Comparison of ENCODE assay signal across 25 cellular contexts in the genomic region with DNA sequence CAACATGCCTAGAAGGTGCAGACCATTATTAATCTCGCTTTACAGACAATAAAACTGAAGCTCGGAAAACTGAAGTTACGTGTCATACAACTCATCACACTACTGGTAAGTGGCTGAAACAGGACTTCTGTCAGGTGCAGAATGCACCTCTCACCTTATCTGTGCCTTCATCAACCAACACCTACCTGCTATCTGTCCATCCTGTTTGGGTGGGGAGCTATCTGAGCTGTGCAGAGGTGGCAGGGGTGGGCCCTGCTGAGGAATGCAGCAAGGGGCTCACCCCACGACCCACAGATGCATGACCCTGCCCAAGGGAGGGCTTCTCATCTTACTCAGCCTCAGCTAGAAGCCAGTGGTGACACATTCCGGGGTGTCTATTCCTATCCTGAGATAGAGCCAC.
DNase-seq lines count a peak whose midpoint lies in the region; ATAC-seq and TF ChIP-seq lines count a peak whose summit lies in the region.
"Had no signal": no experiment of that assay in that cellular context is flagged by ENCODE, and none has a peak within 500 bp of the region (broad histone marks: within the 10 kb centered on the region; RNA-seq: fewer than 3 reads in every experiment).

No MANE protein-coding gene starts in this region.

- H3K9ac ChIP-seq in SK-N-SH (no peak overlapping the region), smooth muscle cell (ENCODE audit: low read depth) (no peak overlapping the region)
- H3K9ac ChIP-seq: BLaER1 had no signal

- H3K4me1 ChIP-seq in SK-N-SH (ENCODE audit: control insufficient read depth in 1 of 2, insufficient read depth in 2 of 2, low read depth in 1 of 2, low read length in 1 of 2) (peaks cover 36 to 47% of the 10 kb centered on the region in 2 experiments), hepatocyte (ENCODE audit: insufficient read depth) (peaks cover 31% of the 10 kb centered on the region), smooth muscle cell (ENCODE audit: low read depth) (no peaks in the 10 kb centered on the region), ovary (ENCODE audit: insufficient read depth) (no peaks in the 10 kb centered on the region)
- H3K4me1 ChIP-seq: BLaER1, HAP-1, SJCRH30 had no signal

- H3K27ac ChIP-seq in SK-N-SH (ENCODE audit: low read depth in 2 of 2, low read length in 1 of 2) (peak overlapping the region; percentile 82 to 86), hepatocyte (peak overlapping the region; percentile 18), smooth muscle cell (ENCODE audit: low read depth) (no peak overlapping the region), ovary (no peak overlapping the region)
- H3K27ac ChIP-seq: 22Rv1, BLaER1, PC-9, SJCRH30 had no signal

- POLR2A ChIA-PET in SK-N-SH (lab: Yijun Ruan, JAX): no interaction called here

- WGBS in SK-N-SH (ENCODE audit: low lambda C conversion rate): 89% methylated on average over 5 of the region's 5 CpGs
- 41% methylated on average over 5 of the region's 5 CpGs for WGBS in hepatocyte (ENCODE audit: low lambda C conversion rate, missing lambda C conversion rate)
- WGBS in smooth muscle cell (ENCODE audit: low lambda C conversion rate): 69% methylated on average over 5 of the region's 5 CpGs
- 66 to 77% (median 71%) methylated on average over 5 of the region's 5 CpGs for WGBS in ovary, 3 donors

- H3K27me3 ChIP-seq in SK-N-SH (ENCODE audit: insufficient read depth) (no peaks in the 10 kb centered on the region), hepatocyte (no peaks in the 10 kb centered on the region), smooth muscle cell (ENCODE audit: low read depth) (no peaks in the 10 kb centered on the region), ovary (no peaks in the 10 kb centered on the region)
- H3K27me3 ChIP-seq: BLaER1, MG63 had no signal

- CTCF ChIA-PET in SK-N-SH (lab: Yijun Ruan, JAX): interaction anchor here (1.1 to 1.6 kb wide), 4 partner anchors 26 to 232 kb away, joined by 3 to 5 read pairs (median 4); no protein-coding TSS in a partner anchor

- H3K27me3 Mint-ChIP-seq in T-helper 17 cell: peaks cover 14% of the 10 kb centered on the region

- no peak overlapping the region for H3K4me3 Mint-ChIP-seq in T-helper 17 cell
- H3K4me3 Mint-ChIP-seq: CD4-positive, alpha-beta memory T cell had no signal

- H3K9me3 ChIP-seq in SK-N-SH: no peaks in the 10 kb centered on the region
- no peaks in the 10 kb centered on the region for H3K9me3 ChIP-seq in hepatocyte (ENCODE audit: low read depth)
- no peaks in the 10 kb centered on the region for H3K9me3 ChIP-seq in smooth muscle cell (replicated peaks; ENCODE audit: low read depth)
- no peaks in the 10 kb centered on the region for H3K9me3 ChIP-seq in T-helper 17 cell (ENCODE audit: control insufficient read depth, low read length, poor library complexity, severe bottlenecking)
- no peaks in the 10 kb centered on the region for H3K9me3 ChIP-seq in ovary
- H3K9me3 ChIP-seq: BLaER1, HAP-1, MG63, SJCRH30 had no signal

- peaks cover 2% of the 10 kb centered on the region for H3K4me1 Mint-ChIP-seq in T-helper 17 cell
- H3K4me1 Mint-ChIP-seq: CD4-positive, alpha-beta memory T cell had no signal

- peaks cover 27% of the 10 kb centered on the region for H3F3A ChIP-seq in SK-N-SH (replicated peaks; ENCODE audit: insufficient read depth)
- peaks cover 4% of the 10 kb centered on the region for H3F3A ChIP-seq in smooth muscle cell (ENCODE audit: low read depth)

- H3K9me2 ChIP-seq in SK-N-SH (no peaks in the 10 kb centered on the region), hepatocyte (replicated peaks; ENCODE audit: insufficient read depth) (no peaks in the 10 kb centered on the region)

- peak overlapping the region; percentile 62 for H3K4me2 ChIP-seq in SK-N-SH
- peak overlapping the region; percentile 48 for H3K4me2 ChIP-seq in hepatocyte
- peak overlapping the region; percentile 34 for H3K4me2 ChIP-seq in smooth muscle cell
- H3K4me2 ChIP-seq: BLaER1, PC-9 had no signal

- H2AFZ ChIP-seq in SK-N-SH (ENCODE audit: low read depth): no peak overlapping the region
- no peak overlapping the region for H2AFZ ChIP-seq in hepatocyte
- no peak overlapping the region for H2AFZ ChIP-seq in smooth muscle cell (ENCODE audit: low read depth)
- H2AFZ ChIP-seq: PC-9 had no signal

- H3K4me3 ChIP-seq in SK-N-SH (ENCODE audit: low read depth in 2 of 2, low read length in 1 of 2) (no peak overlapping the region), hepatocyte (no peak overlapping the region), smooth muscle cell (no peak overlapping the region), ovary (no peak overlapping the region)
- H3K4me3 ChIP-seq: BLaER1, HAP-1, MG63, PC-9, SJCRH30 had no signal

- H3K27ac Mint-ChIP-seq in T-helper 17 cell: no peak overlapping the region
- H3K27ac Mint-ChIP-seq: CD4-positive, alpha-beta memory T cell had no signal

- DNase-seq in SK-N-SH (no peak), hepatocyte (ENCODE audit: low spot score) (no peak), smooth muscle cell (lab: John Stamatoyannopoulos, UW; ENCODE audit: unreplicated experiment) (no peak), T-helper 17 cell (no peak), ovary (no peak)
- DNase-seq: CD4-positive, alpha-beta memory T cell; COR-L47; GOT3; IMR-90; KG1; MG63; NCI-H1105 treated with DMSO at 0.1 percent for 48 hours; NCI-H146; NCI-H1930; NCI-H2107; NCI-H446; NK-92 treated with Interleukin-12 subunit alpha and Interleukin-12 subunit beta, amount 100 ng/mL, for 24 hours; PC-9; SJCRH30 had no signal

- peaks cover 39% of the 10 kb centered on the region for H3K79me2 ChIP-seq in SK-N-SH (ENCODE audit: insufficient read depth)
- peaks cover 15% of the 10 kb centered on the region for H3K79me2 ChIP-seq in hepatocyte
- H3K79me2 ChIP-seq in smooth muscle cell (ENCODE audit: low read depth): no peaks in the 10 kb centered on the region

- TF ChIP-seq CTCF in SK-N-SH (IDR thresholded peaks at IDR 0.05): no peak
- TF ChIP-seq CTCF in hepatocyte (IDR thresholded peaks at IDR 0.05; ENCODE audit: poor library complexity): no peak
- no peak for TF ChIP-seq CTCF in smooth muscle cell (IDR thresholded peaks at IDR 0.05; ENCODE audit: borderline replicate concordance, insufficient read depth, poor library complexity, severe bottlenecking)
- TF ChIP-seq CTCF in ovary (IDR thresholded peaks at IDR 0.05): no peak

- ATAC-seq in SK-N-SH treated with all-trans-retinoic acid at 6 μM for 48 hours (no peak), T-helper 17 cell (no peak), HG03175 (IDR thresholded peaks at IDR 0.05; ENCODE audit: unreplicated experiment) (no peak)
- ATAC-seq: Right ventricle myocardium inferior had no signal

- intact Hi-C loops in ovary (cut with DNase I): no loop called here

- H3K36me3 ChIP-seq in SK-N-SH (replicated peaks in 1 of 2; ENCODE audit: control insufficient read depth in 1 of 2, insufficient read depth in 2 of 2, low read length in 1 of 2) (peaks cover 3 to 9% of the 10 kb centered on the region in 2 experiments), hepatocyte (replicated peaks; ENCODE audit: insufficient read depth, low read depth) (no peaks in the 10 kb centered on the region), smooth muscle cell (ENCODE audit: low read depth) (no peaks in the 10 kb centered on the region), ovary (no peaks in the 10 kb centered on the region)
- H3K36me3 ChIP-seq: BLaER1, HAP-1, MG63, SJCRH30 had no signal

- H4K20me1 ChIP-seq in SK-N-SH (ENCODE audit: insufficient read depth) (peaks cover 4% of the 10 kb centered on the region; the same call in 1 of the 2 replicates), hepatocyte (ENCODE audit: insufficient read depth, poor library complexity, severe bottlenecking) (no peaks in the 10 kb centered on the region), smooth muscle cell (ENCODE audit: low read depth) (peaks cover 17% of the 10 kb centered on the region)
- H4K20me1 ChIP-seq: BLaER1 had no signal

- TF ChIP-seq EP300 in SK-N-SH (IDR thresholded peaks at IDR 0.05; ENCODE audit: borderline replicate concordance in 1 of 2, low read depth in 1 of 2, low read length in 1 of 2) (no peak), ovary (IDR thresholded peaks at IDR 0.05) (no peak)

- TF ChIP-seq RAD21 in SK-N-SH (IDR thresholded peaks at IDR 0.05; ENCODE audit: low read length): no peak

- TF ChIP-seq POLR2A in ovary (IDR thresholded peaks at IDR 0.05): no peak

- no peaks in the 10 kb centered on the region for H3K36me3 Mint-ChIP-seq in T-helper 17 cell (ENCODE audit: low read depth)
- H3K36me3 Mint-ChIP-seq: CD4-positive, alpha-beta memory T cell had no signal

TF ChIP-seq in SK-N-SH, 30 proteins besides CTCF, POLR2A, EP300 and RAD21 (continues in another document):
- TF ChIP-seq, protein P1, sequence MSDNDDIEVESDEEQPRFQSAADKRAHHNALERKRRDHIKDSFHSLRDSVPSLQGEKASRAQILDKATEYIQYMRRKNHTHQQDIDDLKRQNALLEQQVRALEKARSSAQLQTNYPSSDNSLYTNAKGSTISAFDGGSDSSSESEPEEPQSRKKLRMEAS (IDR thresholded peaks at IDR 0.05; ENCODE audit: low read depth): no peak
- TF ChIP-seq FOSL2 (IDR thresholded peaks at IDR 0.05; ENCODE audit: borderline replicate concordance, low read depth) (no peak), SMC3 (IDR thresholded peaks at IDR 0.05; ENCODE audit: low read depth, low read length) (no peak), GATA2 (CRISPR knock-in tag; IDR thresholded peaks at IDR 0.05) (no peak), FOXM1 (IDR thresholded peaks at IDR 0.05; ENCODE audit: low read depth) (no peak)

TF ChIP-seq in SK-N-SH treated with all-trans-retinoic acid at 6 μM for 48 hours, 23 proteins besides CTCF, POLR2A, EP300 and RAD21 (continues in another document):
- TF ChIP-seq ZNF8 (CRISPR knock-in tag; IDR thresholded peaks at IDR 0.05) (no peak), ZC3H10 (CRISPR knock-in tag; IDR thresholded peaks at IDR 0.05) (no peak), OSR1 (CRISPR knock-in tag; IDR thresholded peaks at IDR 0.05) (no peak), BACH2 (CRISPR knock-in tag; IDR thresholded peaks at IDR 0.05; ENCODE audit: borderline replicate concordance) (no peak), ZNF565 (CRISPR knock-in tag; conservative IDR thresholded peaks at IDR 0.05; ENCODE audit: low read depth) (no peak), PPARA (CRISPR knock-in tag; IDR thresholded peaks at IDR 0.05; ENCODE audit: borderline replicate concordance) (no peak), GLIS3 (CRISPR knock-in tag; IDR thresholded peaks at IDR 0.05) (no peak), CSDC2 (CRISPR knock-in tag; IDR thresholded peaks at IDR 0.05) (no peak)
- TF ChIP-seq, protein P2, sequence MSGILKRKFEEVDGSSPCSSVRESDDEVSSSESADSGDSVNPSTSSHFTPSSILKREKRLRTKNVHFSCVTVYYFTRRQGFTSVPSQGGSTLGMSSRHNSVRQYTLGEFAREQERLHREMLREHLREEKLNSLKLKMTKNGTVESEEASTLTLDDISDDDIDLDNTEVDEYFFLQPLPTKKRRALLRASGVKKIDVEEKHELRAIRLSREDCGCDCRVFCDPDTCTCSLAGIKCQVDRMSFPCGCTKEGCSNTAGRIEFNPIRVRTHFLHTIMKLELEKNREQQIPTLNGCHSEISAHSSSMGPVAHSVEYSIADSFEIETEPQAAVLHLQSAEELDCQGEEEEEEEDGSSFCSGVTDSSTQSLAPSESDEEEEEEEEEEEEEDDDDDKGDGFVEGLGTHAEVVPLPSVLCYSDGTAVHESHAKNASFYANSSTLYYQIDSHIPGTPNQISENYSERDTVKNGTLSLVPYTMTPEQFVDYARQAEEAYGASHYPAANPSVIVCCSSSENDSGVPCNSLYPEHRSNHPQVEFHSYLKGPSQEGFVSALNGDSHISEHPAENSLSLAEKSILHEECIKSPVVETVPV (CRISPR knock-in tag; IDR thresholded peaks at IDR 0.05): no peak

Comparison
In these comparisons a context has a peak if more than half of its experiments do, and no peak if none do; other contexts are left out.
1. H3K27ac ChIP-seq: peak in SK-N-SH (2 of 2) and hepatocyte (single experiment); none in smooth muscle cell (single experiment) and ovary (0 of 2).
2. Peak in every context shown above with its lines, with median percentiles within 50 percentile points of each other: H3K4me2 ChIP-seq.